In the genomic region with DNA sequence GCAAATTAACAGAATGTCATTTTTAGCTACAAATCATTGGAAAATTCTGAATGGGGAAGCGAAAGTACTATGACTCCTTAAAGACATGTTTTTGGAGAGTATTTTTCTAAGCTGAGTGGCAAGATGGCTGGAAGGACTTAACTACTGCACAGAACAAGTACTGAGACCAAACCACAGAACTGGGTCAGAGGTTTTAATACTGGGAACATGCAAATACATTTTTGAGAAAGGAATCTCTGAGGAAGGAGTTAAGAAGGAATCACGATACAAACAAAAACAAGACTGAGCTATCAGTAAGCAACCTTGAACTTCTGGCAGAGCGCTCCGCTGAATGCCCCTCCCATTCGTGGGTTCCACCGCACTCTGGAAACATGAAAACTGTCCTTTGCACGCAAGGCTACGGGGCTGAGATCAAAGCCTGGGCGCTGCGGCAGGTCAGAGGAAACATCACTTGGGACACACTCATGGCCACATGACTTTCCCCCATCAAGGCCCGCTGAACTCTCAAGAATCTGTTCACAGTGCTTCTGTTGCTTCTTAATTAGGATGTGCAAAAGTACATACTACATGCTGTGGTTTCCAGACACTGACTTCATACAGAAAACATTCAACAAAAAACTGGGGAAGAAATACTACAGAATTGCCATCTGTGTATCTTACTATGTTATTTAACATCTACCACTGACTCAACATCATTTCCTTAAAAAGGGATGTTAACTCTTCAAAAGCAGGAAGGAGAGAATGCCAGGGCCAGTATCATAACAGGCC, we compare ENCODE assay signal across 1 cellular context.
TF ChIP-seq lines count a peak whose summit lies in the region.

No MANE protein-coding gene starts in this region.

TF ChIP-seq in HepG2, 621 proteins besides CTCF, POLR2A, EP300 and RAD21 (continued from another document and continues in another):
- TF ChIP-seq, protein P1, sequence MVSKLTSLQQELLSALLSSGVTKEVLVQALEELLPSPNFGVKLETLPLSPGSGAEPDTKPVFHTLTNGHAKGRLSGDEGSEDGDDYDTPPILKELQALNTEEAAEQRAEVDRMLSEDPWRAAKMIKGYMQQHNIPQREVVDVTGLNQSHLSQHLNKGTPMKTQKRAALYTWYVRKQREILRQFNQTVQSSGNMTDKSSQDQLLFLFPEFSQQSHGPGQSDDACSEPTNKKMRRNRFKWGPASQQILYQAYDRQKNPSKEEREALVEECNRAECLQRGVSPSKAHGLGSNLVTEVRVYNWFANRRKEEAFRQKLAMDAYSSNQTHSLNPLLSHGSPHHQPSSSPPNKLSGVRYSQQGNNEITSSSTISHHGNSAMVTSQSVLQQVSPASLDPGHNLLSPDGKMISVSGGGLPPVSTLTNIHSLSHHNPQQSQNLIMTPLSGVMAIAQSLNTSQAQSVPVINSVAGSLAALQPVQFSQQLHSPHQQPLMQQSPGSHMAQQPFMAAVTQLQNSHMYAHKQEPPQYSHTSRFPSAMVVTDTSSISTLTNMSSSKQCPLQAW (CRISPR knock-in tag; IDR thresholded peaks at IDR 0.05), result peak; percentile 98
- TF ChIP-seq ZNF652 (CRISPR knock-in tag; IDR thresholded peaks at IDR 0.05; ENCODE audit: borderline replicate concordance, low read depth), result peak; percentile 92
- TF ChIP-seq CBX1 (IDR thresholded peaks at IDR 0.05; ENCODE audit: low read depth), result no peak
- TF ChIP-seq, protein P2, sequence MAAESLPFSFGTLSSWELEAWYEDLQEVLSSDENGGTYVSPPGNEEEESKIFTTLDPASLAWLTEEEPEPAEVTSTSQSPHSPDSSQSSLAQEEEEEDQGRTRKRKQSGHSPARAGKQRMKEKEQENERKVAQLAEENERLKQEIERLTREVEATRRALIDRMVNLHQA (CRISPR knock-in tag; IDR thresholded peaks at IDR 0.05), result no peak
- peak; percentile 80 for TF ChIP-seq ZFX (CRISPR knock-in tag; IDR thresholded peaks at IDR 0.05; ENCODE audit: low read depth)
- TF ChIP-seq ZSCAN29 (CRISPR knock-in tag; conservative IDR thresholded peaks at IDR 0.05), result no peak; the same call in 1 of the 2 replicates
- TF ChIP-seq ADNP (CRISPR knock-in tag; IDR thresholded peaks at IDR 0.05), result peak; percentile 29; the same call in 1 of the 2 replicates
- no peak for TF ChIP-seq SRSF1 (optimal IDR thresholded peaks at IDR 0.05; ENCODE audit: low read depth, low read length)
- TF ChIP-seq ERF (CRISPR knock-in tag; IDR thresholded peaks at IDR 0.05), result peak; percentile 98
- peak; percentile 97 for TF ChIP-seq KDM3A (CRISPR knock-in tag; IDR thresholded peaks at IDR 0.05; ENCODE audit: low read depth)
- peak; percentile 58; the same call in 1 of the 2 replicates for TF ChIP-seq TBP (CRISPR knock-in tag; IDR thresholded peaks at IDR 0.05)
- TF ChIP-seq RBM39 (IDR thresholded peaks at IDR 0.05; ENCODE audit: low read depth, low read length, poor library complexity, severe bottlenecking), result no peak
- TF ChIP-seq NKX3-1 (CRISPR knock-in tag; IDR thresholded peaks at IDR 0.05), result no peak
- TF ChIP-seq AGO2 (optimal IDR thresholded peaks at IDR 0.05; ENCODE audit: low read depth, low read length), result no peak
- TF ChIP-seq HDAC1 (CRISPR knock-in tag; IDR thresholded peaks at IDR 0.05), result peak; percentile 97
- TF ChIP-seq, protein P3, sequence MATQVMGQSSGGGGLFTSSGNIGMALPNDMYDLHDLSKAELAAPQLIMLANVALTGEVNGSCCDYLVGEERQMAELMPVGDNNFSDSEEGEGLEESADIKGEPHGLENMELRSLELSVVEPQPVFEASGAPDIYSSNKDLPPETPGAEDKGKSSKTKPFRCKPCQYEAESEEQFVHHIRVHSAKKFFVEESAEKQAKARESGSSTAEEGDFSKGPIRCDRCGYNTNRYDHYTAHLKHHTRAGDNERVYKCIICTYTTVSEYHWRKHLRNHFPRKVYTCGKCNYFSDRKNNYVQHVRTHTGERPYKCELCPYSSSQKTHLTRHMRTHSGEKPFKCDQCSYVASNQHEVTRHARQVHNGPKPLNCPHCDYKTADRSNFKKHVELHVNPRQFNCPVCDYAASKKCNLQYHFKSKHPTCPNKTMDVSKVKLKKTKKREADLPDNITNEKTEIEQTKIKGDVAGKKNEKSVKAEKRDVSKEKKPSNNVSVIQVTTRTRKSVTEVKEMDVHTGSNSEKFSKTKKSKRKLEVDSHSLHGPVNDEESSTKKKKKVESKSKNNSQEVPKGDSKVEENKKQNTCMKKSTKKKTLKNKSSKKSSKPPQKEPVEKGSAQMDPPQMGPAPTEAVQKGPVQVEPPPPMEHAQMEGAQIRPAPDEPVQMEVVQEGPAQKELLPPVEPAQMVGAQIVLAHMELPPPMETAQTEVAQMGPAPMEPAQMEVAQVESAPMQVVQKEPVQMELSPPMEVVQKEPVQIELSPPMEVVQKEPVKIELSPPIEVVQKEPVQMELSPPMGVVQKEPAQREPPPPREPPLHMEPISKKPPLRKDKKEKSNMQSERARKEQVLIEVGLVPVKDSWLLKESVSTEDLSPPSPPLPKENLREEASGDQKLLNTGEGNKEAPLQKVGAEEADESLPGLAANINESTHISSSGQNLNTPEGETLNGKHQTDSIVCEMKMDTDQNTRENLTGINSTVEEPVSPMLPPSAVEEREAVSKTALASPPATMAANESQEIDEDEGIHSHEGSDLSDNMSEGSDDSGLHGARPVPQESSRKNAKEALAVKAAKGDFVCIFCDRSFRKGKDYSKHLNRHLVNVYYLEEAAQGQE (IDR thresholded peaks at IDR 0.05; ENCODE audit: borderline replicate concordance in 1 of 2, low read depth in 1 of 2, low read length in 2 of 2), result peak in 1 of 2 experiments; percentile 41; a peak in 1 of 4 replicates
- TF ChIP-seq ZNF777 (CRISPR knock-in tag; IDR thresholded peaks at IDR 0.05), result no peak
- TF ChIP-seq, protein P4, sequence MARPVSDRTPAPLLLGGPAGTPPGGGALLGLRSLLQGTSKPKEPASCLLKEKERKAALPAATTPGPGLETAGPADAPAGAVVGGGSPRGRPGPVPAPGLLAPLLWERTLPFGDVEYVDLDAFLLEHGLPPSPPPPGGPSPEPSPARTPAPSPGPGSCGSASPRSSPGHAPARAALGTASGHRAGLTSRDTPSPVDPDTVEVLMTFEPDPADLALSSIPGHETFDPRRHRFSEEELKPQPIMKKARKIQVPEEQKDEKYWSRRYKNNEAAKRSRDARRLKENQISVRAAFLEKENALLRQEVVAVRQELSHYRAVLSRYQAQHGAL (CRISPR knock-in tag; IDR thresholded peaks at IDR 0.05; ENCODE audit: not compliant biosample characterization), result no peak
- no peak for TF ChIP-seq JDP2 (CRISPR knock-in tag; IDR thresholded peaks at IDR 0.05; ENCODE audit: borderline replicate concordance)
- TF ChIP-seq ZNF674 (CRISPR knock-in tag; IDR thresholded peaks at IDR 0.05; ENCODE audit: low read depth), result peak; percentile 86; the same call in 1 of the 2 replicates
- TF ChIP-seq, protein P5, sequence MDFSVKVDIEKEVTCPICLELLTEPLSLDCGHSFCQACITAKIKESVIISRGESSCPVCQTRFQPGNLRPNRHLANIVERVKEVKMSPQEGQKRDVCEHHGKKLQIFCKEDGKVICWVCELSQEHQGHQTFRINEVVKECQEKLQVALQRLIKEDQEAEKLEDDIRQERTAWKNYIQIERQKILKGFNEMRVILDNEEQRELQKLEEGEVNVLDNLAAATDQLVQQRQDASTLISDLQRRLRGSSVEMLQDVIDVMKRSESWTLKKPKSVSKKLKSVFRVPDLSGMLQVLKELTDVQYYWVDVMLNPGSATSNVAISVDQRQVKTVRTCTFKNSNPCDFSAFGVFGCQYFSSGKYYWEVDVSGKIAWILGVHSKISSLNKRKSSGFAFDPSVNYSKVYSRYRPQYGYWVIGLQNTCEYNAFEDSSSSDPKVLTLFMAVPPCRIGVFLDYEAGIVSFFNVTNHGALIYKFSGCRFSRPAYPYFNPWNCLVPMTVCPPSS (IDR thresholded peaks at IDR 0.05), result no peak
- TF ChIP-seq ZNF792 (CRISPR knock-in tag; IDR thresholded peaks at IDR 0.05), result peak; percentile 97
- TF ChIP-seq, protein P6, sequence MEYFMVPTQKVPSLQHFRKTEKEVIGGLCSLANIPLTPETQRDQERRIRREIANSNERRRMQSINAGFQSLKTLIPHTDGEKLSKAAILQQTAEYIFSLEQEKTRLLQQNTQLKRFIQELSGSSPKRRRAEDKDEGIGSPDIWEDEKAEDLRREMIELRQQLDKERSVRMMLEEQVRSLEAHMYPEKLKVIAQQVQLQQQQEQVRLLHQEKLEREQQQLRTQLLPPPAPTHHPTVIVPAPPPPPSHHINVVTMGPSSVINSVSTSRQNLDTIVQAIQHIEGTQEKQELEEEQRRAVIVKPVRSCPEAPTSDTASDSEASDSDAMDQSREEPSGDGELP (IDR thresholded peaks at IDR 0.05; ENCODE audit: borderline replicate concordance, low read depth), result peak; percentile 82; the same call in 1 of the 2 replicates
- peak; percentile 98 for TF ChIP-seq HOXA3 (CRISPR knock-in tag; IDR thresholded peaks at IDR 0.05)
- TF ChIP-seq PHF5A (CRISPR knock-in tag; IDR thresholded peaks at IDR 0.05; ENCODE audit: low read depth, unreplicated experiment), result peak; percentile 64
- no peak for TF ChIP-seq ZNF282 (IDR thresholded peaks at IDR 0.05; ENCODE audit: partially characterized antibody)
- TF ChIP-seq, protein P7, sequence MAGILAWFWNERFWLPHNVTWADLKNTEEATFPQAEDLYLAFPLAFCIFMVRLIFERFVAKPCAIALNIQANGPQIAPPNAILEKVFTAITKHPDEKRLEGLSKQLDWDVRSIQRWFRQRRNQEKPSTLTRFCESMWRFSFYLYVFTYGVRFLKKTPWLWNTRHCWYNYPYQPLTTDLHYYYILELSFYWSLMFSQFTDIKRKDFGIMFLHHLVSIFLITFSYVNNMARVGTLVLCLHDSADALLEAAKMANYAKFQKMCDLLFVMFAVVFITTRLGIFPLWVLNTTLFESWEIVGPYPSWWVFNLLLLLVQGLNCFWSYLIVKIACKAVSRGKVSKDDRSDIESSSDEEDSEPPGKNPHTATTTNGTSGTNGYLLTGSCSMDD (CRISPR knock-in tag; IDR thresholded peaks at IDR 0.05), result no peak
- peak; percentile 94 for TF ChIP-seq NR2F6 (IDR thresholded peaks at IDR 0.05)
- peak; percentile 99 for TF ChIP-seq NR2F6 (CRISPR knock-in tag; IDR thresholded peaks at IDR 0.05)
- TF ChIP-seq, protein P8, sequence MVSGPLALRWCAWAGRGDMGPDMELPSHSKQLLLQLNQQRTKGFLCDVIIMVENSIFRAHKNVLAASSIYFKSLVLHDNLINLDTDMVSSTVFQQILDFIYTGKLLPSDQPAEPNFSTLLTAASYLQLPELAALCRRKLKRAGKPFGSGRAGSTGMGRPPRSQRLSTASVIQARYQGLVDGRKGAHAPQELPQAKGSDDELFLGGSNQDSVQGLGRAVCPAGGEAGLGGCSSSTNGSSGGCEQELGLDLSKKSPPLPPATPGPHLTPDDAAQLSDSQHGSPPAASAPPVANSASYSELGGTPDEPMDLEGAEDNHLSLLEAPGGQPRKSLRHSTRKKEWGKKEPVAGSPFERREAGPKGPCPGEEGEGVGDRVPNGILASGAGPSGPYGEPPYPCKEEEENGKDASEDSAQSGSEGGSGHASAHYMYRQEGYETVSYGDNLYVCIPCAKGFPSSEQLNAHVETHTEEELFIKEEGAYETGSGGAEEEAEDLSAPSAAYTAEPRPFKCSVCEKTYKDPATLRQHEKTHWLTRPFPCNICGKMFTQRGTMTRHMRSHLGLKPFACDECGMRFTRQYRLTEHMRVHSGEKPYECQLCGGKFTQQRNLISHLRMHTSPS (CRISPR knock-in tag; IDR thresholded peaks at IDR 0.05; ENCODE audit: low read depth), result peak; percentile 48; the same call in 1 of the 2 replicates
- TF ChIP-seq PCBP1 (IDR thresholded peaks at IDR 0.05; ENCODE audit: borderline replicate concordance, low read depth, low read length), result no peak
- TF ChIP-seq PLRG1 (conservative IDR thresholded peaks at IDR 0.05), result no peak
- no peak for TF ChIP-seq HOXA7 (CRISPR knock-in tag; IDR thresholded peaks at IDR 0.05)
- peak; percentile 98 for TF ChIP-seq ZNF501 (CRISPR knock-in tag; IDR thresholded peaks at IDR 0.05)
- no peak for TF ChIP-seq ZNF616 (CRISPR knock-in tag; IDR thresholded peaks at IDR 0.05; ENCODE audit: low read depth)
- TF ChIP-seq ZNF333 (CRISPR knock-in tag; IDR thresholded peaks at IDR 0.05; ENCODE audit: borderline replicate concordance), result no peak
- TF ChIP-seq ZNF841 (CRISPR knock-in tag; IDR thresholded peaks at IDR 0.05; ENCODE audit: borderline replicate concordance), result no peak
- TF ChIP-seq KDM5B (CRISPR knock-in tag; IDR thresholded peaks at IDR 0.05; ENCODE audit: borderline replicate concordance), result peak; percentile 72; the same call in 1 of the 2 replicates
- TF ChIP-seq HCFC1 (IDR thresholded peaks at IDR 0.05; ENCODE audit: low read depth, low read length), result no peak
- TF ChIP-seq ZNF773 (CRISPR knock-in tag; IDR thresholded peaks at IDR 0.05; ENCODE audit: borderline replicate concordance), result no peak
- peak; percentile 71; the same call in 1 of the 2 replicates for TF ChIP-seq ZNF605 (CRISPR knock-in tag; IDR thresholded peaks at IDR 0.05)
- TF ChIP-seq, protein P9, sequence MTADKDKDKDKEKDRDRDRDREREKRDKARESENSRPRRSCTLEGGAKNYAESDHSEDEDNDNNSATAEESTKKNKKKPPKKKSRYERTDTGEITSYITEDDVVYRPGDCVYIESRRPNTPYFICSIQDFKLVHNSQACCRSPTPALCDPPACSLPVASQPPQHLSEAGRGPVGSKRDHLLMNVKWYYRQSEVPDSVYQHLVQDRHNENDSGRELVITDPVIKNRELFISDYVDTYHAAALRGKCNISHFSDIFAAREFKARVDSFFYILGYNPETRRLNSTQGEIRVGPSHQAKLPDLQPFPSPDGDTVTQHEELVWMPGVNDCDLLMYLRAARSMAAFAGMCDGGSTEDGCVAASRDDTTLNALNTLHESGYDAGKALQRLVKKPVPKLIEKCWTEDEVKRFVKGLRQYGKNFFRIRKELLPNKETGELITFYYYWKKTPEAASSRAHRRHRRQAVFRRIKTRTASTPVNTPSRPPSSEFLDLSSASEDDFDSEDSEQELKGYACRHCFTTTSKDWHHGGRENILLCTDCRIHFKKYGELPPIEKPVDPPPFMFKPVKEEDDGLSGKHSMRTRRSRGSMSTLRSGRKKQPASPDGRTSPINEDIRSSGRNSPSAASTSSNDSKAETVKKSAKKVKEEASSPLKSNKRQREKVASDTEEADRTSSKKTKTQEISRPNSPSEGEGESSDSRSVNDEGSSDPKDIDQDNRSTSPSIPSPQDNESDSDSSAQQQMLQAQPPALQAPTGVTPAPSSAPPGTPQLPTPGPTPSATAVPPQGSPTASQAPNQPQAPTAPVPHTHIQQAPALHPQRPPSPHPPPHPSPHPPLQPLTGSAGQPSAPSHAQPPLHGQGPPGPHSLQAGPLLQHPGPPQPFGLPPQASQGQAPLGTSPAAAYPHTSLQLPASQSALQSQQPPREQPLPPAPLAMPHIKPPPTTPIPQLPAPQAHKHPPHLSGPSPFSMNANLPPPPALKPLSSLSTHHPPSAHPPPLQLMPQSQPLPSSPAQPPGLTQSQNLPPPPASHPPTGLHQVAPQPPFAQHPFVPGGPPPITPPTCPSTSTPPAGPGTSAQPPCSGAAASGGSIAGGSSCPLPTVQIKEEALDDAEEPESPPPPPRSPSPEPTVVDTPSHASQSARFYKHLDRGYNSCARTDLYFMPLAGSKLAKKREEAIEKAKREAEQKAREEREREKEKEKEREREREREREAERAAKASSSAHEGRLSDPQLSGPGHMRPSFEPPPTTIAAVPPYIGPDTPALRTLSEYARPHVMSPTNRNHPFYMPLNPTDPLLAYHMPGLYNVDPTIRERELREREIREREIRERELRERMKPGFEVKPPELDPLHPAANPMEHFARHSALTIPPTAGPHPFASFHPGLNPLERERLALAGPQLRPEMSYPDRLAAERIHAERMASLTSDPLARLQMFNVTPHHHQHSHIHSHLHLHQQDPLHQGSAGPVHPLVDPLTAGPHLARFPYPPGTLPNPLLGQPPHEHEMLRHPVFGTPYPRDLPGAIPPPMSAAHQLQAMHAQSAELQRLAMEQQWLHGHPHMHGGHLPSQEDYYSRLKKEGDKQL (CRISPR knock-in tag; IDR thresholded peaks at IDR 0.05; ENCODE audit: low read depth), result peak; percentile 91
- TF ChIP-seq ZNF354B (CRISPR knock-in tag; IDR thresholded peaks at IDR 0.05), result peak; percentile 95
- no peak for TF ChIP-seq ZNF589 (CRISPR knock-in tag; conservative IDR thresholded peaks at IDR 0.05)
- peak; percentile 88 for TF ChIP-seq RFXANK (CRISPR knock-in tag; IDR thresholded peaks at IDR 0.05)
- peak; percentile 64; the same call in 1 of the 2 replicates for TF ChIP-seq ELF1 (CRISPR knock-in tag; IDR thresholded peaks at IDR 0.05)
- TF ChIP-seq KAT8 (CRISPR knock-in tag; IDR thresholded peaks at IDR 0.05), result peak; percentile 90
